In the genomic region with DNA sequence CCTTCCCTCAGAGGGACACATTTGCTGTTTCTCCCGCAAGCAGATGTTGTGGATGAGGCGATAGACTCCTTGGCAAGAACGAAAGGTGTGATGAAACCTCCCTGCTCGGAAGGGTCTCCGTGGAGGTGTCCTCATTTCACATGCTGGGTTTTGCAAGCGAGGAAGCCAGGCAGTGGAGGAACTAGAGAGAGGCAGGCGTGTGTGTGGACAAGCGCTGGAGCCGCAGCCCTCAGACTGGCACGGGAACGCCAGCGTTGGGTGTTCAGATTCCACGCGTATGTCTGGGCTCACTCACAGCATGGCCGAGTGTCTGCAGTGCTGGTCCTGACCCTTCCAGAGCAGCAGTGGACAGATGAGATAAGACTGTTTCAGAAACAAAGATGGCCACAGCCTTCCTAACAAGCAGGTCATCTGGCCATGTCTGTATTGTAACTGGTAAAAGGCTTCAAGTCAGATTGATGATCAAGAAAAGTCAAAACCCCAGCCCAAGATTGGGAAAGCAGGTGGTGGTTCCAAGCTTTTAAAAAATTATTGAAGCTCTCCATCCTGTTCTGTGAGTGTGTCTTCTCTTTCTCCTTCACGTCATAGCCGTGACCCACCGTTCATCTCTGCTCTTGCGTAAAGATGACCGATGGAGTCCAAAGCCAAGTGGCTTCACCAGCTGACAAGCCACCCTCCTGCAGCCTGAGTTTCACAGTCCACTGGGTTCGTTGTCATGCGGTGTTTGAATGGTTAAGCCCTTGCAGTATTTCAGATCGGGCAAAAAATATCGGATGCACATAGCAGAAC, we compare ENCODE assay signal across 13 cellular contexts. TPM values are rescaled to one million over a fixed set of nuclear protein-coding genes. Genes with fewer than 3 reads are reported as not detected.
A peak's percentile ranks its signal among the peaks of the same experiment; 100 is the strongest.
DNase-seq lines count a peak whose midpoint lies in the region; ATAC-seq, FAIRE-seq and TF ChIP-seq lines count a peak whose summit lies in the region.
"Had no signal": no experiment of that assay in that cellular context is flagged by ENCODE, and none has a peak within 500 bp of the region (broad histone marks: within the 10 kb centered on the region; RNA-seq: fewer than 3 reads in every experiment).

No MANE protein-coding gene starts in this region.

- peak overlapping the region; percentile 3; the same call in 1 of the 2 replicates for H2BK5ac ChIP-seq in H1 (ENCODE audit: low read depth, low read length)

- H4K20me1 ChIP-seq in H1 (replicated peaks in 1 of 2; ENCODE audit: control insufficient read depth in 1 of 2, insufficient read depth in 2 of 2, low read length in 2 of 2) = no peaks in the 10 kb centered on the region

- no peak overlapping the region for H3K4me3 ChIP-seq in left ventricle myocardium inferior
- no peak overlapping the region for H3K4me3 ChIP-seq in H1 (ENCODE audit: extremely low read depth in 1 of 4, insufficient read depth in 2 of 4, low read depth in 3 of 4, low read length in 4 of 4)
- no peak overlapping the region for H3K4me3 ChIP-seq in vagina
- H3K4me3 ChIP-seq: skin epidermis had no signal

- no peak overlapping the region for H3K4ac ChIP-seq in H1 (replicated peaks; ENCODE audit: insufficient read length, low read depth, low read length)

- H3K79me2 ChIP-seq in H1 (ENCODE audit: control insufficient read depth in 1 of 2, insufficient read depth in 2 of 2, low read length in 2 of 2) = no peaks in the 10 kb centered on the region

- no peak overlapping the region for H3K14ac ChIP-seq in H1 (ENCODE audit: insufficient read length)

- H3K27me3 ChIP-seq in left ventricle myocardium inferior (ENCODE audit: low read depth) = no peaks in the 10 kb centered on the region
- H3K27me3 ChIP-seq in H1 (replicated peaks in 1 of 4; ENCODE audit: control insufficient read depth in 3 of 4, extremely low read depth in 1 of 4, insufficient read depth in 3 of 4, low read length in 3 of 4) = no peaks in the 10 kb centered on the region
- H3K27me3 ChIP-seq in vagina = no peaks in the 10 kb centered on the region

- no peak overlapping the region for H3K56ac ChIP-seq in H1 (replicated peaks; ENCODE audit: insufficient read length, low read depth, low read length)

- no TSS peak for BruUV-seq in Calu3 (replicated peaks; lab: Mats Ljungman, UMichigan)

- peaks cover 32% of the 10 kb centered on the region for H3K36me3 Mint-ChIP-seq in nephron (ENCODE audit: low read depth)
- peaks cover 7% of the 10 kb centered on the region for H3K36me3 Mint-ChIP-seq in Calu3 (ENCODE audit: insufficient read depth, unreplicated experiment)

- no peaks in the 10 kb centered on the region for H3K79me1 ChIP-seq in H1 (ENCODE audit: low read depth, low read length)

- FAIRE-seq in H1 (lab: Jason Lieb, UNC) = no peak

- H4K8ac ChIP-seq in H1 (ENCODE audit: extremely low read depth, insufficient read depth, low read length) = no peak overlapping the region

- H3K23ac ChIP-seq in H1 (ENCODE audit: insufficient read length) = no peak overlapping the region

- H3K4me1 ChIP-seq in left ventricle myocardium inferior = peaks cover 36% of the 10 kb centered on the region
- peaks cover 10 to 19% (median 15%) of the 10 kb centered on the region in 4 experiments for H3K4me1 ChIP-seq in H1 (replicated peaks in 1 of 4; ENCODE audit: control insufficient read depth in 3 of 4, insufficient read depth in 4 of 4, low read length in 3 of 4)
- peaks cover 25% of the 10 kb centered on the region for H3K4me1 ChIP-seq in vagina

- H2BK120ac ChIP-seq in H1 (replicated peaks; ENCODE audit: low read depth, low read length) = no peak overlapping the region

- H3K27me3 Mint-ChIP-seq in nephron (ENCODE audit: low read depth) (no peaks in the 10 kb centered on the region), Calu3 (ENCODE audit: unreplicated experiment) (no peaks in the 10 kb centered on the region)

- H3K27ac Mint-ChIP-seq in nephron (peak overlapping the region; percentile 65 to 86 (median 68)), Calu3 (ENCODE audit: unreplicated experiment) (no peak overlapping the region)
- H3K27ac Mint-ChIP-seq: activated naive CD8-positive, alpha-beta T cell treated with anti-CD3 and anti-CD28 coated beads, Interleukin-2, amount 10 ng/mL, durations not matched to agents 7 days and 5 days had no signal

- H3K36me3 ChIP-seq in left ventricle myocardium inferior (peaks cover 23% of the 10 kb centered on the region), H1 (ENCODE audit: control insufficient read depth in 2 of 4, insufficient read depth in 4 of 4, low read length in 3 of 4) (no peaks in the 10 kb centered on the region), vagina (no peaks in the 10 kb centered on the region)

- no peak overlapping the region; a peak in 1 of 4 replicates for H3K4me2 ChIP-seq in H1 (ENCODE audit: insufficient read depth in 1 of 2, low read depth in 2 of 2, low read length in 2 of 2)

- H3K27ac ChIP-seq in left ventricle myocardium inferior (replicated peaks) = peak overlapping the region; percentile 60
- peak overlapping the region; percentile 38; the same call in 1 of the 2 replicates for H3K27ac ChIP-seq in H1 (ENCODE audit: low read depth, low read length)
- peak overlapping the region; percentile 49 for H3K27ac ChIP-seq in vagina

- DNase-seq in left ventricle myocardium inferior (no peak), Right ventricle myocardium superior (no peak), H1 (ENCODE audit: low read depth in 1 of 2, low spot score in 2 of 2) (no peak), vagina (ENCODE audit: extremely low spot score in 2 of 2) (no peak), Calu3 (no peak), NCI-H526 (lab: John Stamatoyannopoulos, UW) (no peak)
- DNase-seq: activated CD8-positive, alpha-beta memory T cell treated with anti-CD3 and anti-CD28 coated beads, Interleukin-2, amount 50 U/mL, for 4 hours; activated naive CD8-positive, alpha-beta T cell treated with anti-CD3 and anti-CD28 coated beads, Interleukin-2, amount 10 ng/mL, durations not matched to agents 7 days and 5 days; effector CD4-positive, alpha-beta T cell; NCI-H345 had no signal

- 93% methylated on average over 24 of the region's 24 CpGs; no CpG with 5 or more reads in 1 of the 2 experiments for WGBS in H1 (ENCODE audit: extremely low coverage in 1 of 2, insufficient coverage in 1 of 2, insufficient read length in 1 of 2, insufficient replicate concordance in 2 of 2, low coverage in 1 of 2, low lambda C conversion rate in 2 of 2, missing lambda C conversion rate in 1 of 2), 2 experiments

- H2AK5ac ChIP-seq in H1 (ENCODE audit: low read depth, low read length) = peak overlapping the region; percentile 82; the same call in 1 of the 2 replicates

- 0 out of 2 replicates have a peak overlapping the region, but pooled peaks have one; percentile 77 for H2BK20ac ChIP-seq in H1 (ENCODE audit: low read length)

- intact Hi-C loops in left ventricle myocardium inferior (cut with micrococcal nuclease) (no loop called here), Right ventricle myocardium superior (cut with DNase I) (loop anchor here (10.0 kb wide), 1 partner anchor 208 kb away; no protein-coding TSS in a partner anchor), vagina (cut with DNase I) (no loop called here), Calu3 (cut with micrococcal nuclease; ENCODE audit: unreplicated experiment) (no loop called here)

- H3K4me1 Mint-ChIP-seq in nephron = peaks cover 66% of the 10 kb centered on the region
- H3K4me1 Mint-ChIP-seq in Calu3 (ENCODE audit: low read depth, unreplicated experiment) = no peaks in the 10 kb centered on the region

- no peaks in the 10 kb centered on the region for H3K23me2 ChIP-seq in H1 (ENCODE audit: low read depth, low read length)

- no peak overlapping the region for H3K9ac ChIP-seq in H1 (replicated peaks in 1 of 4; ENCODE audit: extremely low read depth in 1 of 4, low read depth in 3 of 4, low read length in 3 of 4)

- H4K91ac ChIP-seq in H1 (replicated peaks; ENCODE audit: insufficient read length, low read length) = no peak overlapping the region

- H3K4me3 Mint-ChIP-seq in nephron (peak overlapping the region in 1 of 3 experiments; percentile 55), Calu3 (ENCODE audit: low read depth, unreplicated experiment) (no peak overlapping the region)
- H3K4me3 Mint-ChIP-seq: activated naive CD8-positive, alpha-beta T cell treated with anti-CD3 and anti-CD28 coated beads, Interleukin-2, amount 10 ng/mL, durations not matched to agents 7 days and 5 days had no signal

- ATAC-seq in Right ventricle myocardium superior (ENCODE audit: poor library complexity) (no peak), GM21447 (IDR thresholded peaks at IDR 0.05; ENCODE audit: unreplicated experiment) (no peak)

- H2AFZ ChIP-seq in H1 (ENCODE audit: low read length) = no peak overlapping the region

- TF ChIP-seq EP300 in H1 (IDR thresholded peaks at IDR 0.05; ENCODE audit: borderline replicate concordance in 1 of 2, low read depth in 2 of 2, low read length in 2 of 2) = no peak

- no peak for TF ChIP-seq POLR2A in H1 (IDR thresholded peaks at IDR 0.05; ENCODE audit: control extremely low read depth in 1 of 2, low read depth in 2 of 2, low read length in 2 of 2)
- TF ChIP-seq POLR2A in vagina (IDR thresholded peaks at IDR 0.05) = no peak

- H3K18ac ChIP-seq in H1 (ENCODE audit: extremely low read depth, low read length) = no peak overlapping the region; the same call in 1 of the 2 replicates

- H4K5ac ChIP-seq in H1 (ENCODE audit: insufficient read length, low read depth, low read length) = peak overlapping the region; percentile 6

- H2BK15ac ChIP-seq in H1 (ENCODE audit: low read length) = 0 out of 2 replicates have a peak overlapping the region, but pooled peaks have one; percentile 54

- TF ChIP-seq RAD21 in H1 (IDR thresholded peaks at IDR 0.05 in 1 of 2, conservative IDR thresholded peaks at IDR 0.05 in 1 of 2; ENCODE audit: low read depth in 2 of 2, low read length in 2 of 2) = no peak

- POLR2A ChIA-PET in H1 (lab: Charles Lee; ENCODE audit: partially characterized antibody) = interaction anchor here (0.8 to 0.9 kb wide), 2 partner anchors 8 to 56 kb away, joined by 3 to 4 read pairs; no protein-coding TSS in a partner anchor

- no peak for TF ChIP-seq CTCF in left ventricle myocardium inferior (IDR thresholded peaks at IDR 0.05; ENCODE audit: borderline replicate concordance)
- TF ChIP-seq CTCF in H1 (IDR thresholded peaks at IDR 0.05; ENCODE audit: control extremely low read depth in 1 of 3, insufficient read depth in 1 of 3, low read depth in 1 of 3, low read length in 3 of 3) = no peak
- no peak for TF ChIP-seq CTCF in nephron (IDR thresholded peaks at IDR 0.05; ENCODE audit: unreplicated experiment in 3 of 3)
- TF ChIP-seq CTCF in vagina (IDR thresholded peaks at IDR 0.05) = no peak
- TF ChIP-seq CTCF in Calu3 (IDR thresholded peaks at IDR 0.05; ENCODE audit: unreplicated experiment) = no peak

- CTCF ChIA-PET in H1 (lab: Charles Lee; ENCODE audit: partially characterized antibody) (no interaction called here), Calu3 (lab: Charles Lee) (no interaction called here)

- H3K9me3 Mint-ChIP-seq in nephron = no peaks in the 10 kb centered on the region
- H3K9me3 Mint-ChIP-seq in Calu3 (ENCODE audit: low read depth, unreplicated experiment) = no peaks in the 10 kb centered on the region
- H3K9me3 Mint-ChIP-seq: activated naive CD8-positive, alpha-beta T cell treated with anti-CD3 and anti-CD28 coated beads, Interleukin-2, amount 10 ng/mL, durations not matched to agents 7 days and 5 days had no signal

- no peak overlapping the region for H2BK12ac ChIP-seq in H1 (ENCODE audit: low read depth, low read length)

- H3K9me3 ChIP-seq in left ventricle myocardium inferior (replicated peaks) (no peaks in the 10 kb centered on the region), H1 (ENCODE audit: insufficient read depth in 2 of 2, low read depth in 1 of 2, low read length in 1 of 2) (no peaks in the 10 kb centered on the region), vagina (no peaks in the 10 kb centered on the region)

RNA-seq across cellular contexts. Expression of a gene that starts 34.9 kb away (rescaled TPM):
- total RNA-seq in left ventricle myocardium inferior (6.1 TPM), Right ventricle myocardium superior (5.0 TPM), vagina (20.4 TPM), Calu3 (2022) (14.4 and 16.1 TPM in 2 replicates)
- total RNA-seq in H1 (2021; fragmentation: NEBNext Ultra II Directional; extraction: Animal tissue kit (Norgen Biotek cat#: 25700)) = 42.4 and 47.6 TPM in 2 replicates
- polyA plus RNA-seq in H1 (2011; rRNA removed) = 32.1 and 34.7 TPM in 2 replicates
- polyA plus RNA-seq in H1 (2011; cell fraction: cytosol; rRNA removed) = 26.7 TPM
- 26.4 TPM for polyA plus RNA-seq in H1 (2011; cell fraction: nucleus; rRNA removed)
- 18.9 to 22.5 TPM (median 21.6 TPM) in 4 replicates for polyA plus RNA-seq in H1 (2012, experiment 1 of 2)
- 23.1 TPM for polyA plus RNA-seq in H1 (2012, experiment 2 of 2)
- 20.3 TPM for polyA plus RNA-seq in H1 (2013, experiment 1 of 2)
- polyA plus RNA-seq in H1 (2013, experiment 2 of 2) = 20.5 TPM
- 22.8 and 24.3 TPM in 2 replicates for polyA minus RNA-seq in H1 (2011; rRNA and poly(A)+ RNA removed)
- polyA minus RNA-seq in H1 (2011; cell fraction: cytosol; rRNA and poly(A)+ RNA removed) = 20.1 TPM
- 9.9 TPM for polyA minus RNA-seq in H1 (2011; cell fraction: nucleus; rRNA and poly(A)+ RNA removed)
